Comparison of ENCODE assay signal across 8 cellular contexts in the genomic region with DNA sequence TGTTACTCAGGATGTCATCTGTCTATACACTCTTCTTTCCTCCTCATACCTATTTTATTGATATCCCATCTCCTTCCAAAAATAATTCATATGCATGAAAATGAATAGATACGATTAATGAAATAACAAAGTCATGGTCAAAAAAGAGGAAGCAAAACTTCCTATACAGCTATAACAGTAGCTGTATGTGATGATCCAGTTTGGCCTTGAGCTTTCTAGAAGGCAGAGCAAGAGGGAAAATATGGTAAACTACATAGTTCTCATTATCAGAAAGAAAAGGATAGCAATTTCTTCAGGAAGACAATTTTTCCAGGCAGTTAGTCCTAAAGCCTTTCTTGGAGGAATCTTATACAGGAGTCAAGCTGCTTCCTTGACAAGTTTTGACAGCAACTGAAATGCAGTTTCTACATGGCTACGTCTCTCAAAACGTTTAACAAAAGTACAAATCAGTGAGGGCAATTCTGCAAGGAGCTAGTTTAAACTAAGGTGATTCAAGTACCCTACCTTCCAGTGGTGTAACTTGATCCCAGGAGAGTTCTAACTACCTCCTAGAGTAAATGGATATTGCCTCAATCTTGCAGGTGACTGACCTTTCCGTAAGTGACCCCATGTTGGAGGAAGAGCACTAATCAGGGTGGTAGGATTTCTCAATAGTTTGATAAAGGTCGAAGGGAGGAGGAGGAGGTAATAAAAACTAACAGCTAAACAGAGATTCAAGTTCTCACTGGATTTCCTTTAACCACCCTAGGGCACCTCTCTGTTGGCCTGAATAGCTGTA. TPM values are rescaled to one million over a fixed set of nuclear protein-coding genes. Genes with fewer than 3 reads are reported as not detected.
DNase-seq lines count a peak whose midpoint lies in the region; ATAC-seq and TF ChIP-seq lines count a peak whose summit lies in the region.

No MANE protein-coding gene starts in this region.

- no peak overlapping the region for H2AFZ ChIP-seq in neural progenitor cell (replicated peaks)

- ATAC-seq in HG03342 (IDR thresholded peaks at IDR 0.05; ENCODE audit: unreplicated experiment) (no peak), GM19455 (IDR thresholded peaks at IDR 0.05; ENCODE audit: unreplicated experiment) (no peak)

- peak overlapping the region; percentile 79 for H3K9ac ChIP-seq in neural progenitor cell

- peaks cover 11% of the 10 kb centered on the region for H3K27me3 ChIP-seq in neural progenitor cell

- H3K36me3 ChIP-seq in neural progenitor cell, result peaks cover 21% of the 10 kb centered on the region

- no peak overlapping the region for H3K27ac Mint-ChIP-seq in chondrocyte (ENCODE audit: unreplicated experiment)
- H3K27ac Mint-ChIP-seq in neural progenitor cell, result peak overlapping the region; percentile 99

- no peaks in the 10 kb centered on the region for H3K27me3 Mint-ChIP-seq in chondrocyte (ENCODE audit: low read depth)
- no peaks in the 10 kb centered on the region for H3K27me3 Mint-ChIP-seq in neural progenitor cell (ENCODE audit: insufficient read depth, low read depth)

- TF ChIP-seq CTCF in chondrocyte (IDR thresholded peaks at IDR 0.05), result no peak
- no peak for TF ChIP-seq CTCF in neural progenitor cell (IDR thresholded peaks at IDR 0.05)

- peak overlapping the region; percentile 99 for H3K4me2 ChIP-seq in neural progenitor cell

- H4K20me1 ChIP-seq in neural progenitor cell (ENCODE audit: low read depth), result peaks cover 28% of the 10 kb centered on the region

- DNase-seq in NCI-H1105 (lab: John Stamatoyannopoulos, UW), result peak; percentile 3
- DNase-seq in chondrocyte (ENCODE audit: low spot score), result no peak
- DNase-seq in neural progenitor cell (ENCODE audit: low spot score), result no peak
- DNase-seq in cerebellar cortex (ENCODE audit: low spot score), result no peak
- no peak for DNase-seq in substantia nigra (lab: John Stamatoyannopoulos, UW)

- no peaks in the 10 kb centered on the region for H3K9me3 Mint-ChIP-seq in chondrocyte (ENCODE audit: low read depth)
- H3K9me3 Mint-ChIP-seq in neural progenitor cell, result no peaks in the 10 kb centered on the region

- H3K4me3 ChIP-seq in GM08714 (ENCODE audit: low read length) (peak overlapping the region; percentile 93), neural progenitor cell (peak overlapping the region; percentile 99)

- H3K79me2 ChIP-seq in neural progenitor cell (ENCODE audit: low read depth), result peaks cover 60% of the 10 kb centered on the region

- peaks cover 23% of the 10 kb centered on the region for H3F3A ChIP-seq in neural progenitor cell (ENCODE audit: low read depth)

- H3K4me1 Mint-ChIP-seq in chondrocyte (ENCODE audit: low read depth) (peaks cover 21% of the 10 kb centered on the region), neural progenitor cell (peaks cover 23% of the 10 kb centered on the region)

- H3K36me3 Mint-ChIP-seq in chondrocyte (ENCODE audit: low read depth), result no peaks in the 10 kb centered on the region
- H3K36me3 Mint-ChIP-seq in neural progenitor cell, result peaks cover 15% of the 10 kb centered on the region

- H3K4me3 Mint-ChIP-seq in chondrocyte (ENCODE audit: unreplicated experiment), result peak overlapping the region; percentile 86
- peak overlapping the region; percentile 98 for H3K4me3 Mint-ChIP-seq in neural progenitor cell

- peaks cover 15% of the 10 kb centered on the region for H3K4me1 ChIP-seq in neural progenitor cell

- H3K27ac ChIP-seq in neural progenitor cell (no peak overlapping the region), substantia nigra (ENCODE audit: low read depth, low read length, poor library complexity, severe bottlenecking) (no peak overlapping the region)

- H3K9me3 ChIP-seq in neural progenitor cell (ENCODE audit: low read depth), result no peaks in the 10 kb centered on the region

RNA-seq across cellular contexts. Expression of gene SPAG5, which starts 1.0 kb away (rescaled TPM):
- total RNA-seq in chondrocyte (10.3 to 20.3 TPM (median 12.9 TPM) in 3 replicates), neural progenitor cell (ENCODE audit: low replicate concordance) (141 TPM in 2 replicates)

RNA-seq across cellular contexts. Expression of gene RSKR, which starts 16.2 kb away (rescaled TPM):
- total RNA-seq in chondrocyte (4.7 to 9.0 TPM (median 6.4 TPM) in 3 replicates), neural progenitor cell (ENCODE audit: low replicate concordance) (26.5 and 31.8 TPM in 2 replicates)

RNA-seq across cellular contexts. Expression of gene ALDOC, which starts 21.1 kb away (rescaled TPM):
- total RNA-seq in chondrocyte (3.9 to 9.5 TPM (median 8.0 TPM) in 3 replicates), neural progenitor cell (ENCODE audit: low replicate concordance) (38.6 and 66.6 TPM in 2 replicates)

RNA-seq across cellular contexts. Expression of gene PIGS, which starts 26.5 kb away (rescaled TPM):
- total RNA-seq in chondrocyte (56.5 to 65.7 TPM (median 62.9 TPM) in 3 replicates), neural progenitor cell (ENCODE audit: low replicate concordance) (15.2 and 39.5 TPM in 2 replicates)

RNA-seq across cellular contexts. Expression of gene UNC119, which starts 45.4 kb away (rescaled TPM):
- total RNA-seq in chondrocyte, result 19.8 to 24.9 TPM (median 24.1 TPM) in 3 replicates
- total RNA-seq in neural progenitor cell (ENCODE audit: low replicate concordance), result 61.4 and 103 TPM in 2 replicates
